Comparison of ENCODE assay signal across 12 cellular contexts in the genomic region with DNA sequence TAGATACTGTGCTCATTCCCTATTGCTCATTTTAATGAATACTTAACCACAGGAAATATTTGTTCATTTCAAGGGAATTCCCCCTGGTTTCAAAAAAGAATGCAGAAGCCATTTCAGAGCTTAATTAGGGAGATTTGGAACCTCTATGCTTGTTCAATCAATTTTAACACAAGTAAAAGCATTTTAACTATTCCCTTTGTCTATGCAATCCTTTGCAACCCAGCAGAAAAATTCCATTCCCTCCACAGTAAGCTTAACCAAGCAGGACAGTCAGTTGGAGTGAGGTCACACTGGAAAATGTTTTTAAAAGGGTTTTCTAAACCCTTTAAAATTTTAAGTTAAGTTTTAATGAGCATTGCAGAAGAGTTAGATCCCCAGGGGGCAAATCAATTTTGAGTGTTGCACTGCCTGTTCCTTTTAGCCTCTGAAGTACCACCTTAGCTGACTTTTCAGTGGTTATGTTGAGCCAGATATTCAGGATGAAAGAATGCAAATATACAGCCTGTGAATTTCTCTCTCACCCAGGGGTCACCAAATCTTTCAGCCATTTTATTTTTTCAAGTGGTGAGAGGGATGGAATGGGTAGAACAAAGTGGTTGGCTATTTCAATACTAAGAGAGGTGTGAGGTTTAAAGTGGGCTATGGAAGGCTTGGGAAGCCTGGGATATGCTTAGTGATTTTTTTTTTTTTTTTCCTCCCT.
DNase-seq lines count a peak whose midpoint lies in the region; ATAC-seq lines count a peak whose summit lies in the region.
"Had no signal": no experiment of that assay in that cellular context is flagged by ENCODE, and none has a peak within 500 bp of the region (broad histone marks: within the 10 kb centered on the region; RNA-seq: fewer than 3 reads in every experiment).

No MANE protein-coding gene starts in this region.

- DNase-seq in HAP-1 (ENCODE audit: low spot score in 2 of 2), result peak; percentile 55 to 92
- DNase-seq in adipocyte (ENCODE audit: low read depth), result peak; percentile 86
- DNase-seq in iris pigment epithelial cell (ENCODE audit: low read depth), result peak; percentile 31
- DNase-seq in LoVo (ENCODE audit: low spot score), result no peak
- no peak for DNase-seq in NCI-H526 treated with DMSO at 0.1 percent for 48 hours (lab: John Stamatoyannopoulos, UW)
- no peak for DNase-seq in NCI-H1092 treated with DMSO at 0.1 percent for 48 hours (lab: John Stamatoyannopoulos, UW)
- DNase-seq: DND-41, KBM-7, left ventricle myocardium superior, sigmoid colon had no signal

- H3K4me3 ChIP-seq in HAP-1, result no peak overlapping the region
- H3K4me3 ChIP-seq in adipocyte (ENCODE audit: low read length), result no peak overlapping the region
- H3K4me3 ChIP-seq: sigmoid colon, vagina had no signal

- H3K9me3 ChIP-seq in HAP-1, result no peaks in the 10 kb centered on the region
- no peaks in the 10 kb centered on the region for H3K9me3 ChIP-seq in adipocyte (ENCODE audit: control insufficient read depth, low read length)
- H3K9me3 ChIP-seq: sigmoid colon, vagina had no signal

- H3K9ac ChIP-seq in adipocyte (ENCODE audit: low read length), result no peak overlapping the region

- H3K36me3 ChIP-seq in HAP-1 (replicated peaks) (no peaks in the 10 kb centered on the region), adipocyte (ENCODE audit: control insufficient read depth, insufficient read depth, low read length, severe bottlenecking) (no peaks in the 10 kb centered on the region)
- H3K36me3 ChIP-seq: sigmoid colon, vagina had no signal

- H3K4me1 ChIP-seq in HAP-1 (peaks cover 31% of the 10 kb centered on the region), adipocyte (ENCODE audit: control insufficient read depth, insufficient read depth, low read length) (peaks cover 14% of the 10 kb centered on the region)
- H3K4me1 ChIP-seq: sigmoid colon had no signal

- in situ Hi-C loops in HAP-1 (cut with MboI; ENCODE audit: low sequenced_read_pairs), result no loop called here

- no peaks in the 10 kb centered on the region for H3K27me3 ChIP-seq in HAP-1 (ENCODE audit: low read depth)
- no peaks in the 10 kb centered on the region for H3K27me3 ChIP-seq in adipocyte (replicated peaks; ENCODE audit: control insufficient read depth, insufficient read depth, low read length)
- H3K27me3 ChIP-seq: sigmoid colon, vagina had no signal

- no peak for ATAC-seq in HG03378 (IDR thresholded peaks at IDR 0.05; ENCODE audit: unreplicated experiment)
- ATAC-seq: left ventricle myocardium superior had no signal

Comparison
In these comparisons a context has a peak if more than half of its experiments do, and no peak if none do; other contexts are left out.
1. DNase-seq: peak in HAP-1 (2 of 2), adipocyte (single experiment) and iris pigment epithelial cell (single experiment); none in LoVo (single experiment), NCI-H526 treated with DMSO at 0.1 percent for 48 hours (single experiment) and NCI-H1092 treated with DMSO at 0.1 percent for 48 hours (single experiment).